ENCODE assay signal across 17 cellular contexts in genomic region chr7:156560075-156560474, GRCh38.
DNase-seq lines count a peak whose midpoint lies in the region; ATAC-seq and TF ChIP-seq lines count a peak whose summit lies in the region.
"Had no signal": no experiment of that assay in that cellular context is flagged by ENCODE, and none has a peak within 500 bp of the region (broad histone marks: within the 10 kb centered on the region; RNA-seq: fewer than 3 reads in every experiment).

No MANE protein-coding gene starts in this region.

- intact Hi-C loops in natural killer cell (cut with micrococcal nuclease): no loop called here

- no peaks in the 10 kb centered on the region for H3K36me3 ChIP-seq in mesendoderm (ENCODE audit: control insufficient read depth, insufficient read depth, low read length)
- H3K36me3 ChIP-seq in effector memory CD4-positive, alpha-beta T cell (ENCODE audit: control insufficient read depth, insufficient read depth, low read length): no peaks in the 10 kb centered on the region
- H3K36me3 ChIP-seq: heart right ventricle, tibial artery had no signal

- H3K9me3 ChIP-seq in effector memory CD4-positive, alpha-beta T cell (ENCODE audit: control insufficient read depth, low read length): no peaks in the 10 kb centered on the region
- H3K9me3 ChIP-seq: tibial artery had no signal

- no peak overlapping the region for H4K5ac ChIP-seq in mesendoderm (ENCODE audit: low read length)

- H3K79me1 ChIP-seq in mesendoderm (ENCODE audit: low read length): no peaks in the 10 kb centered on the region

- H3K18ac ChIP-seq in mesendoderm (ENCODE audit: low read length): no peak overlapping the region

- H3K56ac ChIP-seq in mesendoderm (ENCODE audit: low read length): no peak overlapping the region

- no peak overlapping the region for H2BK120ac ChIP-seq in mesendoderm (ENCODE audit: low read depth, low read length)

- H3K4me3 ChIP-seq in mesendoderm (ENCODE audit: low read length): no peak overlapping the region
- H3K4me3 ChIP-seq in effector memory CD4-positive, alpha-beta T cell (ENCODE audit: insufficient read depth, low read depth, low read length, poor library complexity, severe bottlenecking): no peak overlapping the region
- H3K4me3 ChIP-seq: heart right ventricle, tibial artery had no signal

- peak; percentile 99 for ATAC-seq in WTC11
- no peak for ATAC-seq in GM18519 (IDR thresholded peaks at IDR 0.05; ENCODE audit: low FRiP score, unreplicated experiment)
- no peak for ATAC-seq in natural killer cell
- ATAC-seq: heart right ventricle had no signal

- H3K4me3 Mint-ChIP-seq in WTC11 (no peak overlapping the region), natural killer cell (no peak overlapping the region)

- H3K4me1 ChIP-seq in mesendoderm (ENCODE audit: control insufficient read depth, low read depth, low read length): peaks cover 3% of the 10 kb centered on the region
- no peaks in the 10 kb centered on the region for H3K4me1 ChIP-seq in effector memory CD4-positive, alpha-beta T cell (ENCODE audit: control insufficient read depth, insufficient read depth, low read length, poor library complexity, severe bottlenecking)
- H3K4me1 ChIP-seq: heart right ventricle, tibial artery had no signal

- H3K36me3 Mint-ChIP-seq in WTC11 (peaks cover 16% of the 10 kb centered on the region), natural killer cell (no peaks in the 10 kb centered on the region)

- CTCF ChIA-PET in WTC11 (lab: Charles Lee): interaction anchor here (0.9 to 1.7 kb wide), 8 partner anchors 8 to 260 kb away, joined by 3 to 5 read pairs (median 3); no protein-coding TSS in a partner anchor

- peak; percentile 59 for DNase-seq in Daoy (ENCODE audit: low read depth)
- peak; percentile 70 for DNase-seq in HuH-7 (ENCODE audit: low spot score)
- DNase-seq in WTC11 (ENCODE audit: low spot score): peak; percentile 59
- peak; percentile 81 for DNase-seq in mesendoderm
- no peak for DNase-seq in natural killer cell
- no peak for DNase-seq in effector memory CD4-positive, alpha-beta T cell
- DNase-seq in GF-D8 (lab: John Stamatoyannopoulos, UW): no peak
- DNase-seq: activated CD4-positive, alpha-beta T cell treated with anti-CD3 and anti-CD28 coated beads, Interleukin-2, amount 50 U/mL, for 4 hours; activated gamma-delta T cell; COR-L47; HCEC 1CT; heart right ventricle; NCI-H1930; occipital lobe; OCI-M1; tibial artery had no signal

- no peak overlapping the region for H3K9ac ChIP-seq in mesendoderm (ENCODE audit: low read length)

- TF ChIP-seq CTCF in WTC11 (IDR thresholded peaks at IDR 0.05) (peak; percentile 52), natural killer cell (IDR thresholded peaks at IDR 0.05) (no peak)

- H3K27ac Mint-ChIP-seq in WTC11: no peak overlapping the region
- H3K27ac Mint-ChIP-seq in natural killer cell: no peak overlapping the region

- H2BK5ac ChIP-seq in mesendoderm (ENCODE audit: low read length): no peak overlapping the region

- H2AK5ac ChIP-seq in mesendoderm (ENCODE audit: low read length): no peak overlapping the region

- H3K27me3 Mint-ChIP-seq in WTC11 (ENCODE audit: low read depth) (no peaks in the 10 kb centered on the region), natural killer cell (ENCODE audit: low read depth in 2 of 2) (peaks cover 9 to 11% of the 10 kb centered on the region in 2 donors)

- H2BK15ac ChIP-seq in mesendoderm (replicated peaks; ENCODE audit: low read depth): no peak overlapping the region

- no peak overlapping the region for H3K4ac ChIP-seq in mesendoderm (ENCODE audit: low read depth, low read length)

- peaks cover 14% of the 10 kb centered on the region for H3K4me1 Mint-ChIP-seq in WTC11
- H3K4me1 Mint-ChIP-seq in natural killer cell: no peaks in the 10 kb centered on the region

- no peaks in the 10 kb centered on the region for H3K27me3 ChIP-seq in mesendoderm (ENCODE audit: insufficient read depth, low read length, poor library complexity)
- H3K27me3 ChIP-seq in effector memory CD4-positive, alpha-beta T cell (replicated peaks; ENCODE audit: control insufficient read depth, insufficient read depth, low read length, poor library complexity, severe bottlenecking): no peaks in the 10 kb centered on the region
- H3K27me3 ChIP-seq: tibial artery had no signal

- no peak overlapping the region for H3K27ac ChIP-seq in mesendoderm (ENCODE audit: low read depth, low read length)
- H3K27ac ChIP-seq in effector memory CD4-positive, alpha-beta T cell (ENCODE audit: insufficient read depth, low read length, poor library complexity, severe bottlenecking): no peak overlapping the region
- H3K27ac ChIP-seq: heart right ventricle, tibial artery had no signal

- POLR2A ChIA-PET in WTC11 (lab: Charles Lee): no interaction called here

- no peak overlapping the region for H3K4me2 ChIP-seq in mesendoderm (ENCODE audit: low read length)

- WGBS in mesendoderm (ENCODE audit: extremely low coverage, insufficient coverage, low lambda C conversion rate): no CpG with 5 or more reads among the region's 9 CpGs

- H3K79me2 ChIP-seq in mesendoderm (ENCODE audit: control insufficient read depth, insufficient read depth, low read length): no peaks in the 10 kb centered on the region

- no peak overlapping the region for H4K8ac ChIP-seq in mesendoderm (ENCODE audit: low read depth, low read length)

- H3K23ac ChIP-seq in mesendoderm (ENCODE audit: low read length): no peak overlapping the region

- peaks cover 27% of the 10 kb centered on the region for H3K9me3 Mint-ChIP-seq in WTC11
- no peaks in the 10 kb centered on the region for H3K9me3 Mint-ChIP-seq in natural killer cell

TF ChIP-seq in WTC11, 78 proteins besides CTCF, POLR2A, EP300 and RAD21:
- TF ChIP-seq, protein P1, sequence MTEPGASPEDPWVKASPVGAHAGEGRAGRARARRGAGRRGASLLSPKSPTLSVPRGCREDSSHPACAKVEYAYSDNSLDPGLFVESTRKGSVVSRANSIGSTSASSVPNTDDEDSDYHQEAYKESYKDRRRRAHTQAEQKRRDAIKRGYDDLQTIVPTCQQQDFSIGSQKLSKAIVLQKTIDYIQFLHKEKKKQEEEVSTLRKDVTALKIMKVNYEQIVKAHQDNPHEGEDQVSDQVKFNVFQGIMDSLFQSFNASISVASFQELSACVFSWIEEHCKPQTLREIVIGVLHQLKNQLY (CRISPR knock-in tag; IDR thresholded peaks at IDR 0.05): no peak
- TF ChIP-seq CBFB (CRISPR knock-in tag; IDR thresholded peaks at IDR 0.05; ENCODE audit: low read depth) (no peak), PREB (CRISPR knock-in tag; IDR thresholded peaks at IDR 0.05; ENCODE audit: borderline replicate concordance) (no peak), ZNF232 (CRISPR knock-in tag; IDR thresholded peaks at IDR 0.05) (no peak), RORB (CRISPR knock-in tag; IDR thresholded peaks at IDR 0.05) (no peak), E2F4 (CRISPR knock-in tag; IDR thresholded peaks at IDR 0.05; ENCODE audit: borderline replicate concordance, low read depth) (no peak)
- TF ChIP-seq, protein P2, sequence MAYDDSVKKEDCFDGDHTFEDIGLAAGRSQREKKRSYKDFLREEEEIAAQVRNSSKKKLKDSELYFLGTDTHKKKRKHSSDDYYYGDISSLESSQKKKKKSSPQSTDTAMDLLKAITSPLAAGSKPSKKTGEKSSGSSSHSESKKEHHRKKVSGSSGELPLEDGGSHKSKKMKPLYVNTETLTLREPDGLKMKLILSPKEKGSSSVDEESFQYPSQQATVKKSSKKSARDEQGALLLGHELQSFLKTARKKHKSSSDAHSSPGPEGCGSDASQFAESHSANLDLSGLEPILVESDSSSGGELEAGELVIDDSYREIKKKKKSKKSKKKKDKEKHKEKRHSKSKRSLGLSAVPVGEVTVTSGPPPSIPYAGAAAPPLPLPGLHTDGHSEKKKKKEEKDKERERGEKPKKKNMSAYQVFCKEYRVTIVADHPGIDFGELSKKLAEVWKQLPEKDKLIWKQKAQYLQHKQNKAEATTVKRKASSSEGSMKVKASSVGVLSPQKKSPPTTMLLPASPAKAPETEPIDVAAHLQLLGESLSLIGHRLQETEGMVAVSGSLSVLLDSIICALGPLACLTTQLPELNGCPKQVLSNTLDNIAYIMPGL (CRISPR knock-in tag; IDR thresholded peaks at IDR 0.05): no peak

Comparison
In these comparisons a context has a peak if more than half of its experiments do, and no peak if none do; other contexts are left out.
1. DNase-seq: peak in Daoy (single experiment), HuH-7 (single experiment), WTC11 (single experiment) and mesendoderm (single experiment); none in natural killer cell (single experiment), effector memory CD4-positive, alpha-beta T cell (0 of 3) and GF-D8 (single experiment).